Comparison of ENCODE assay signal across 8 cellular contexts in the genomic region with DNA sequence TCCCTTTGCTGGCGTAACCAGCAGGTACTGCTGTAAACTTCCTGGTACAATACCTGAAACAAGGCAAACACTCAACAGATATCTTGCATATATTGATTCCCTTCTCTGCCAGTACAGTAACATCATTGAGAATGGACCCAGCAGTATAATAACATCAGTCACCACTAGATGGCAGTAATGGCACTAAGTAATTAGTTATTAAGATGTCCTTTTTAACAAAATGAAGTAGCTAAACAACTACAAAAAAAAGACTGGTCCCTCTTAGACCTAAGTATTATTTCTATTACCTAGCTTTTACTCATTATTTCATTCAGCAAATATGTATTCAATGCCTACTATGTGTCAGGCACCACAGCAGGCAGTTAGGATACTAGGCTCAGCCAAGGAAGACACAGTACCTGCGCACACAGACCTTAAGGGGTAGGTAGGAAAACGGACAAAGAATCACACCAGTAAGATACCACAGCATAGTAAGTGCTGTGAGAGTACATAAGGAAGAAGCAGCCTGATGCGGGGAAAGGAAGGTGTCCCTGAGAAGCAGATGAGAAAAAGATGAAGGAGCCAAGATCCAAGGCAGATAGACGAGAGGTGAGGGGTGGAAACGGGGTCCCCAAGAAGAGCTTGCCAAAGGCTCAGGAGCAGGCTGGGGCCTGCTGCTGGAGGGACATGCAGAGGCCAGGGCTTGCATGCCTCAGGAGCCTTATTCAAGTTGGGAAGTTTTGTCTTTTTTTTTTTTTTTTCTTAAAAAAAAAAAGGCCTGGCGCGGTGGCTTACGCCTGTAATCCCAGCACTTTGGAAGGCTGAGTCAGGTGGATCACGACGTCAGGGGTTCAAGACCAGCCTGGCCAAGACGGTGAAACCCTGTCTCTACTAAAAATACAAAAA.
DNase-seq lines count a peak whose midpoint lies in the region; ATAC-seq and TF ChIP-seq lines count a peak whose summit lies in the region.

No MANE protein-coding gene starts in this region.

- DNase-seq in COR-L47 (lab: John Stamatoyannopoulos, UW) (peak; percentile 79), NCI-H446 (lab: John Stamatoyannopoulos, UW) (peak; percentile 59 to 85), globus pallidus (ENCODE audit: low spot score) (peak; percentile 78), progenitor cell of endocrine pancreas (ENCODE audit: low spot score, unreplicated experiment) (no peak)
- DNase-seq in activated T-helper 1 cell treated with anti-CD3 and anti-CD28 coated beads, Interleukin-12 subunit alpha, Interleukin-12 subunit beta, Interleukin-2, Interleukin-4 antibody, amounts not matched to agents 30 ng/mL and 10 ng/mL and 1 ng/mL, durations not matched to agents 14 hours and 24 hours and 36 hours (ENCODE audit: low spot score): no peak
- DNase-seq in stimulated activated CD4-positive, alpha-beta T cell treated with anti-CD3 and anti-CD28 coated beads, Interleukin-4, amount 100 ng/mL, for 4 hours: no peak

- H3K9me3 Mint-ChIP-seq in activated T-helper 1 cell treated with anti-CD3 and anti-CD28 coated beads, Interleukin-12 subunit alpha, Interleukin-12 subunit beta, Interleukin-2, Interleukin-4 antibody, amounts not matched to agents 30 ng/mL and 10 ng/mL and 1 ng/mL, durations not matched to agents 14 hours and 24 hours and 36 hours: no peaks in the 10 kb centered on the region
- no peaks in the 10 kb centered on the region for H3K9me3 Mint-ChIP-seq in progenitor cell of endocrine pancreas (ENCODE audit: low read depth)

- no peak overlapping the region for H3K4me3 Mint-ChIP-seq in activated T-helper 1 cell treated with anti-CD3 and anti-CD28 coated beads, Interleukin-12 subunit alpha, Interleukin-12 subunit beta, Interleukin-2, Interleukin-4 antibody, amounts not matched to agents 30 ng/mL and 10 ng/mL and 1 ng/mL, durations not matched to agents 14 hours and 24 hours and 36 hours
- H3K4me3 Mint-ChIP-seq in progenitor cell of endocrine pancreas (ENCODE audit: low read depth): no peak overlapping the region

- peak overlapping the region; percentile 58 for H3K27ac Mint-ChIP-seq in activated T-helper 1 cell treated with anti-CD3 and anti-CD28 coated beads, Interleukin-12 subunit alpha, Interleukin-12 subunit beta, Interleukin-2, Interleukin-4 antibody, amounts not matched to agents 30 ng/mL and 10 ng/mL and 1 ng/mL, durations not matched to agents 14 hours and 24 hours and 36 hours
- no peak overlapping the region for H3K27ac Mint-ChIP-seq in progenitor cell of endocrine pancreas

- intact Hi-C loops in activated T-helper 1 cell treated with anti-CD3 and anti-CD28 coated beads, Interleukin-12 subunit alpha, Interleukin-12 subunit beta, Interleukin-2, Interleukin-4 antibody, amounts not matched to agents 30 ng/mL and 10 ng/mL and 1 ng/mL, durations not matched to agents 14 hours and 24 hours and 36 hours (cut with micrococcal nuclease): loop anchor here (1.0 kb wide), 1 partner anchor 121 kb away; no protein-coding TSS in a partner anchor

- ATAC-seq in GM18868 (IDR thresholded peaks at IDR 0.05; ENCODE audit: unreplicated experiment) (peak; percentile 84), HG03342 (IDR thresholded peaks at IDR 0.05; ENCODE audit: unreplicated experiment) (peak; percentile 81)

- TF ChIP-seq CTCF in progenitor cell of endocrine pancreas (IDR thresholded peaks at IDR 0.05; ENCODE audit: unreplicated experiment): peak; percentile 91

- H3K36me3 Mint-ChIP-seq in activated T-helper 1 cell treated with anti-CD3 and anti-CD28 coated beads, Interleukin-12 subunit alpha, Interleukin-12 subunit beta, Interleukin-2, Interleukin-4 antibody, amounts not matched to agents 30 ng/mL and 10 ng/mL and 1 ng/mL, durations not matched to agents 14 hours and 24 hours and 36 hours (ENCODE audit: low read depth): no peaks in the 10 kb centered on the region
- peaks cover 1% of the 10 kb centered on the region for H3K36me3 Mint-ChIP-seq in progenitor cell of endocrine pancreas (ENCODE audit: insufficient read depth)

- no peaks in the 10 kb centered on the region for H3K27me3 Mint-ChIP-seq in activated T-helper 1 cell treated with anti-CD3 and anti-CD28 coated beads, Interleukin-12 subunit alpha, Interleukin-12 subunit beta, Interleukin-2, Interleukin-4 antibody, amounts not matched to agents 30 ng/mL and 10 ng/mL and 1 ng/mL, durations not matched to agents 14 hours and 24 hours and 36 hours (ENCODE audit: insufficient read depth)
- no peaks in the 10 kb centered on the region for H3K27me3 Mint-ChIP-seq in progenitor cell of endocrine pancreas

- peaks cover 18% of the 10 kb centered on the region for H3K4me1 Mint-ChIP-seq in activated T-helper 1 cell treated with anti-CD3 and anti-CD28 coated beads, Interleukin-12 subunit alpha, Interleukin-12 subunit beta, Interleukin-2, Interleukin-4 antibody, amounts not matched to agents 30 ng/mL and 10 ng/mL and 1 ng/mL, durations not matched to agents 14 hours and 24 hours and 36 hours (ENCODE audit: low read depth)
- H3K4me1 Mint-ChIP-seq in progenitor cell of endocrine pancreas (ENCODE audit: low read depth): peaks cover 3% of the 10 kb centered on the region

Comparison
In these comparisons a context has a peak if more than half of its experiments do, and no peak if none do; other contexts are left out.
1. DNase-seq: peak in COR-L47 (single experiment), NCI-H446 (2 of 2) and globus pallidus (single experiment); none in activated T-helper 1 cell treated with anti-CD3 and anti-CD28 coated beads, Interleukin-12 subunit alpha, Interleukin-12 subunit beta, Interleukin-2, Interleukin-4 antibody, amounts not matched to agents 30 ng/mL and 10 ng/mL and 1 ng/mL, durations not matched to agents 14 hours and 24 hours and 36 hours (single experiment), progenitor cell of endocrine pancreas (single experiment) and stimulated activated CD4-positive, alpha-beta T cell treated with anti-CD3 and anti-CD28 coated beads, Interleukin-4, amount 100 ng/mL, for 4 hours (0 of 2).